15 cellular contexts compared by ENCODE assay signal in genomic region chr20:9500121-9500911, GRCh38. TPM values are rescaled to one million over a fixed set of nuclear protein-coding genes. Genes with fewer than 3 reads are reported as not detected.
DNase-seq lines count a peak whose midpoint lies in the region; ATAC-seq and TF ChIP-seq lines count a peak whose summit lies in the region.
"Had no signal": no experiment of that assay in that cellular context is flagged by ENCODE, and none has a peak within 500 bp of the region (broad histone marks: within the 10 kb centered on the region; RNA-seq: fewer than 3 reads in every experiment).

No MANE protein-coding gene starts in this region.

- intact Hi-C loops in naive thymus-derived CD4-positive, alpha-beta T cell (cut with micrococcal nuclease): no loop called here

- no peaks in the 10 kb centered on the region for H3K9me3 ChIP-seq in naive thymus-derived CD4-positive, alpha-beta T cell (ENCODE audit: control insufficient read depth in 2 of 3, low read length in 3 of 3)
- H3K9me3 ChIP-seq: Caco-2, psoas muscle had no signal

- H3K4me1 ChIP-seq in naive thymus-derived CD4-positive, alpha-beta T cell (ENCODE audit: control insufficient read depth in 2 of 2, insufficient read depth in 2 of 2, low read length in 2 of 2): no peaks in the 10 kb centered on the region
- H3K4me1 ChIP-seq: Caco-2, psoas muscle had no signal

- no peak overlapping the region for H3K4me3 ChIP-seq in naive thymus-derived CD4-positive, alpha-beta T cell (ENCODE audit: low read length)
- H3K4me3 ChIP-seq: dorsolateral prefrontal cortex, psoas muscle had no signal

- POLR2A ChIA-PET in naive thymus-derived CD4-positive, alpha-beta T cell (lab: Charles Lee): no interaction called here
- POLR2A ChIA-PET in HEK293T (lab: Yijun Ruan, JAX): no interaction called here

- H3K9me3 Mint-ChIP-seq in naive thymus-derived CD4-positive, alpha-beta T cell: peaks cover 0 to 18% (median 5%) of the 10 kb centered on the region in 11 donors

- no peak overlapping the region for H3K4me3 Mint-ChIP-seq in naive thymus-derived CD4-positive, alpha-beta T cell

- peaks cover 0 to 7% (median 0%) of the 10 kb centered on the region in 5 donors for H3K27me3 Mint-ChIP-seq in naive thymus-derived CD4-positive, alpha-beta T cell

- H3K27me3 ChIP-seq in naive thymus-derived CD4-positive, alpha-beta T cell (ENCODE audit: control insufficient read depth in 2 of 2, insufficient read depth in 2 of 2, low read length in 2 of 2): no peaks in the 10 kb centered on the region

- H3K36me3 ChIP-seq in naive thymus-derived CD4-positive, alpha-beta T cell (ENCODE audit: control insufficient read depth in 2 of 3, insufficient read depth in 3 of 3, low read length in 3 of 3): no peaks in the 10 kb centered on the region

- H3K27ac ChIP-seq in naive thymus-derived CD4-positive, alpha-beta T cell (ENCODE audit: low read depth, low read length): no peak overlapping the region
- H3K27ac ChIP-seq: psoas muscle had no signal

- CTCF ChIA-PET in naive thymus-derived CD4-positive, alpha-beta T cell (lab: Charles Lee): no interaction called here
- CTCF ChIA-PET in HEK293T (lab: Yijun Ruan, JAX): no interaction called here

- ATAC-seq in GM18870 (IDR thresholded peaks at IDR 0.05; ENCODE audit: unreplicated experiment): peak; percentile 70
- ATAC-seq in HG02623 (IDR thresholded peaks at IDR 0.05; ENCODE audit: unreplicated experiment): peak; percentile 78
- peak; percentile 79 for ATAC-seq in naive thymus-derived CD4-positive, alpha-beta T cell
- ATAC-seq: psoas muscle had no signal

- H3K4me1 Mint-ChIP-seq in naive thymus-derived CD4-positive, alpha-beta T cell: peaks cover 0 to 4% (median 0%) of the 10 kb centered on the region in 7 donors

- H3K36me3 Mint-ChIP-seq in naive thymus-derived CD4-positive, alpha-beta T cell: peaks cover 0 to 4% (median 0%) of the 10 kb centered on the region in 5 donors

- DNase-seq in NOMO-1 treated with DMSO at 0.1 percent for 48 hours (lab: John Stamatoyannopoulos, UW; ENCODE audit: unreplicated experiment) (peak; percentile 81), NCI-H2227 (lab: John Stamatoyannopoulos, UW; ENCODE audit: unreplicated experiment) (no peak), HEK293T (ENCODE audit: extremely low spot score) (no peak), GF-D8 (lab: John Stamatoyannopoulos, UW) (no peak)
- no peak for DNase-seq in naive thymus-derived CD4-positive, alpha-beta T cell
- no peak for DNase-seq in activated CD4-positive, CD25-positive, alpha-beta regulatory T cell (lab: John Stamatoyannopoulos, UW)
- DNase-seq: Caco-2, dorsolateral prefrontal cortex, mammary epithelial cell, NCI-H774, psoas muscle had no signal

- H3K27ac Mint-ChIP-seq in naive thymus-derived CD4-positive, alpha-beta T cell: no peak overlapping the region

TF ChIP-seq in HEK293T, 16 proteins besides CTCF, POLR2A, EP300 and RAD21:
- no peak for TF ChIP-seq CTBP1 (IDR thresholded peaks at IDR 0.05; ENCODE audit: borderline replicate concordance)
- no peak for TF ChIP-seq TARDBP (IDR thresholded peaks at IDR 0.05)
- TF ChIP-seq SP1 (IDR thresholded peaks at IDR 0.05): no peak

RNA-seq across cellular contexts. Expression of gene LAMP5, which starts 14.1 kb away (rescaled TPM):
- total RNA-seq in naive thymus-derived CD4-positive, alpha-beta T cell: 1 to 10 TPM in 1 of 5 experiments, under 1 TPM in 1, not detected in 3; 0.37 to 1.3 TPM
- not detected for polyA plus RNA-seq in naive thymus-derived CD4-positive, alpha-beta T cell
- total RNA-seq: Caco-2; mammary epithelial cell; MCF 10A; psoas muscle; T-helper 1 cell treated with Interleukin-12 subunit alpha and Interleukin-12 subunit beta and Interleukin-4 antibody, amounts not matched to agents 30 ng/mL and 1 ng/mL, for 36 hours had no signal
